ENCODE assay signal across 26 cellular contexts in genomic region chr22:17300926-17301325, GRCh38.
"Had no signal": no experiment of that assay in that cellular context is flagged by ENCODE, and none has a peak within 500 bp of the region (broad histone marks: within the 10 kb centered on the region; RNA-seq: fewer than 3 reads in every experiment).

No MANE protein-coding gene starts in this region.

- H3K4me3 Mint-ChIP-seq: effector memory CD8-positive, alpha-beta T cell; immature natural killer cell; natural killer cell; stimulated activated memory B cell treated with anti-CD40 and anti-IgM and Interleukin-4, amounts not matched to agents 10 μg/mL and 1 μg/mL and 100 μg/mL, for 72 hours had no signal

- H3K4me3 ChIP-seq: esophagus squamous epithelium, pancreas, skin epidermis, spleen, thoracic aorta, tibial nerve, upper lobe of left lung, uterus had no signal

- H3K27ac ChIP-seq: esophagus squamous epithelium, neutrophil, pancreas, skin epidermis, spleen, thoracic aorta, tibial nerve, upper lobe of left lung, uterus had no signal

- ATAC-seq: effector memory CD8-positive, alpha-beta T cell; left colon; left ventricle myocardium superior; pancreas; stimulated activated memory B cell treated with anti-CD40 and anti-IgM and Interleukin-4, amounts not matched to agents 10 μg/mL and 1 μg/mL and 100 μg/mL, for 72 hours; stimulated activated naive CD8-positive, alpha-beta T cell treated with anti-CD3 and anti-CD28 coated beads, Interleukin-15, Interleukin-2, amounts not matched to agents 100 U/mL and 50 U/mL, for 24 hours had no signal

- H3K9me3 Mint-ChIP-seq: effector memory CD8-positive, alpha-beta T cell; natural killer cell; stimulated activated memory B cell treated with anti-CD40 and anti-IgM and Interleukin-4, amounts not matched to agents 10 μg/mL and 1 μg/mL and 100 μg/mL, for 72 hours had no signal

- H3K27me3 ChIP-seq: neutrophil, pancreas, spleen, tibial nerve, upper lobe of left lung, uterus had no signal

- H3K9me3 ChIP-seq: esophagus squamous epithelium, neutrophil, pancreas, spleen, thoracic aorta, upper lobe of left lung, uterus had no signal

- H3K36me3 ChIP-seq: esophagus squamous epithelium, neutrophil, pancreas, spleen, thoracic aorta, tibial nerve, upper lobe of left lung, uterus had no signal

- H3K27ac Mint-ChIP-seq: effector memory CD8-positive, alpha-beta T cell; natural killer cell; progenitor cell of endocrine pancreas had no signal

- H3K36me3 Mint-ChIP-seq: immature natural killer cell, natural killer cell had no signal

- DNase-seq: cerebellar nuclear complex; cortex of kidney; effector memory CD8-positive, alpha-beta T cell; erythroblast; esophagus squamous epithelium; hypothalamus; immature natural killer cell; islet precursor cell; kidney glomerular epithelial cell; left colon; left ventricle myocardium superior; mesendoderm; natural killer cell; spleen; stimulated activated CD4-positive, alpha-beta T cell treated with anti-CD3 and anti-CD28 coated beads, Interleukin-4, amount 100 ng/mL, for 4 hours; stimulated activated naive CD8-positive, alpha-beta T cell treated with anti-CD3 and anti-CD28 coated beads, Interleukin-15, Interleukin-2, amounts not matched to agents 100 U/mL and 50 U/mL, for 24 hours; substantia nigra; upper lobe of left lung; uterus had no signal

- H3K4me1 ChIP-seq: esophagus squamous epithelium, pancreas, tibial nerve, upper lobe of left lung, uterus had no signal
